ENCODE assay signal across 8 cellular contexts in the genomic region with DNA sequence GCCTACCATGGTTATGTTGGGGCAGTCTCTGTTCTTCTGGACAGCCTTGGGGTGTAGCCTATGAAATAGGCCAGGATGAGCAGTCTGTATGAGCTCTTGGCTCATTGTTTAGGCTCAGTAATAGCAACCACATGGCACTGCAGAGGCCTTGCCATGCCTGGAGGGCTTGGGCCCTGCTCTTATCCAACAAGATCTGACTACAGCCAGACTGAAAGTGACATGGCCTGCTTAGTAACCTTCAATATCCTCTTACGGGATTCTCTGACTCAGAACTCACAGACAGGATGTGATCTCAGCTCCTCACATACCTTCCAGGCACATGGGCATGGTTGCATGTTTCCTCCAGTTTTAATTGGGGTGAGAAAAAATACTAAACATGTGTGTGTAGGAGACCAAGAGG.
A peak's percentile ranks its signal among the peaks of the same experiment; 100 is the strongest.
DNase-seq lines count a peak whose midpoint lies in the region; ATAC-seq and TF ChIP-seq lines count a peak whose summit lies in the region.

No MANE protein-coding gene starts in this region.

- no peak for TF ChIP-seq CTCF in AG04450 (IDR thresholded peaks at IDR 0.05; ENCODE audit: low read depth, low read length)

- CTCF ChIA-PET in AG04450 (lab: Charles Lee), result no interaction called here

- POLR2A ChIA-PET in AG04450 (lab: Yijun Ruan, JAX), result interaction anchor here (0.5 kb wide), 1 partner anchor 15 kb away, joined by 4 read pairs; no protein-coding TSS in a partner anchor

- H3K4me3 ChIP-seq in AG04450 (ENCODE audit: low read depth, low read length), result no peak overlapping the region

- ATAC-seq in HG03442 (IDR thresholded peaks at IDR 0.05; ENCODE audit: unreplicated experiment), result peak; percentile 89
- peak; percentile 99 for ATAC-seq in stimulated activated naive CD8-positive, alpha-beta T cell treated with anti-CD3 and anti-CD28 coated beads, Interleukin-15, Interleukin-2, amounts not matched to agents 100 U/mL and 50 U/mL, for 24 hours

- H3K27me3 ChIP-seq in AG04450 (ENCODE audit: control insufficient read depth, insufficient read depth, low read length), result no peaks in the 10 kb centered on the region

- no peaks in the 10 kb centered on the region for H3K9me3 ChIP-seq in AG04450 (ENCODE audit: control insufficient read depth, insufficient read depth, low read length)

- H3K27ac ChIP-seq in AG04450 (ENCODE audit: low read depth, low read length) (peak overlapping the region; percentile 82), caudate nucleus (ENCODE audit: low read depth, low read length) (no peak overlapping the region)

- DNase-seq in AG04450 (ENCODE audit: low read depth, low spot score) (peak; percentile 68), GM19238 (ENCODE audit: insufficient read length, low spot score) (peak; percentile 40), glomerular visceral epithelial cell (ENCODE audit: extremely low spot score) (peak; percentile 80), OCI-M2 (lab: John Stamatoyannopoulos, UW; ENCODE audit: unreplicated experiment) (no peak), caudate nucleus (lab: John Stamatoyannopoulos, UW) (no peak)
- DNase-seq in activated CD8-positive, alpha-beta memory T cell treated with anti-CD3 and anti-CD28 coated beads, Interleukin-2, amount 50 U/mL, for 4 hours, result peak; percentile 17
- peak; percentile 48 for DNase-seq in stimulated activated naive CD8-positive, alpha-beta T cell treated with anti-CD3 and anti-CD28 coated beads, Interleukin-15, Interleukin-2, amounts not matched to agents 100 U/mL and 50 U/mL, for 24 hours

Comparison
In these comparisons a context has a peak if more than half of its experiments do, and no peak if none do; other contexts are left out.
1. DNase-seq: peak in AG04450 (single experiment), GM19238 (single experiment), activated CD8-positive, alpha-beta memory T cell treated with anti-CD3 and anti-CD28 coated beads, Interleukin-2, amount 50 U/mL, for 4 hours (single experiment), glomerular visceral epithelial cell (single experiment) and stimulated activated naive CD8-positive, alpha-beta T cell treated with anti-CD3 and anti-CD28 coated beads, Interleukin-15, Interleukin-2, amounts not matched to agents 100 U/mL and 50 U/mL, for 24 hours (single experiment); none in OCI-M2 (single experiment) and caudate nucleus (0 of 61).